Comparison of ENCODE assay signal across 13 cellular contexts in genomic region chr2:109457811-109458210, GRCh38.
DNase-seq lines count a peak whose midpoint lies in the region; ATAC-seq and TF ChIP-seq lines count a peak whose summit lies in the region.
"Had no signal": no experiment of that assay in that cellular context is flagged by ENCODE, and none has a peak within 500 bp of the region (broad histone marks: within the 10 kb centered on the region; RNA-seq: fewer than 3 reads in every experiment).

No MANE protein-coding gene starts in this region.

- H3K27me3 ChIP-seq in RWPE2 (ENCODE audit: insufficient read depth, poor library complexity, severe bottlenecking) (no peaks in the 10 kb centered on the region), thoracic aorta (replicated peaks; ENCODE audit: insufficient read depth) (no peaks in the 10 kb centered on the region), breast epithelium (no peaks in the 10 kb centered on the region)
- H3K27me3 ChIP-seq: MG63, right atrium auricular region had no signal

- TF ChIP-seq CTCF in RWPE2 (IDR thresholded peaks at IDR 0.05; ENCODE audit: poor library complexity, severe bottlenecking) (no peak), thoracic aorta (IDR thresholded peaks at IDR 0.05) (peak; percentile 38), breast epithelium (IDR thresholded peaks at IDR 0.05) (no peak)

- H3K27ac ChIP-seq in RWPE2 (ENCODE audit: poor library complexity, severe bottlenecking), result no peak overlapping the region
- H3K27ac ChIP-seq in thoracic aorta, result peak overlapping the region; percentile 68 to 77
- no peak overlapping the region for H3K27ac ChIP-seq in breast epithelium
- H3K27ac ChIP-seq: 22Rv1, right atrium auricular region had no signal

- H3K36me3 ChIP-seq in RWPE2 (ENCODE audit: low read depth), result no peaks in the 10 kb centered on the region
- peaks cover 5% of the 10 kb centered on the region for H3K36me3 ChIP-seq in thoracic aorta
- no peaks in the 10 kb centered on the region for H3K36me3 ChIP-seq in breast epithelium
- H3K36me3 ChIP-seq: MG63, right atrium auricular region had no signal

- DNase-seq in NCI-H1694 treated with DMSO at 0.1 percent for 48 hours (lab: John Stamatoyannopoulos, UW) (peak; percentile 21), NCI-H1694 (lab: John Stamatoyannopoulos, UW) (no peak), RWPE2 (ENCODE audit: low spot score) (peak; percentile 8), glomerular visceral epithelial cell (ENCODE audit: extremely low spot score) (peak; percentile 52), thoracic aorta (ENCODE audit: low spot score) (no peak), breast epithelium (ENCODE audit: low spot score in 2 of 2) (no peak)
- no peak for DNase-seq in activated T-cell treated with anti-CD3 and anti-CD28 coated beads, Interleukin-2, amount 50 U/mL, for 48 hours
- DNase-seq: esophagus squamous epithelium, MG63, SHP77 treated with DMSO at 0.1 percent for 48 hours had no signal

- H3K4me1 ChIP-seq in RWPE2 (ENCODE audit: insufficient read depth, poor library complexity, severe bottlenecking) (no peaks in the 10 kb centered on the region), thoracic aorta (ENCODE audit: control insufficient read depth in 1 of 2, low read depth in 2 of 2) (peaks cover 21 to 55% of the 10 kb centered on the region in 2 donors), breast epithelium (no peaks in the 10 kb centered on the region)
- H3K4me1 ChIP-seq: esophagus squamous epithelium, right atrium auricular region had no signal

- H3K4me3 ChIP-seq in RWPE2 (ENCODE audit: severe bottlenecking) (no peak overlapping the region), thoracic aorta (peak overlapping the region; percentile 24), breast epithelium (no peak overlapping the region)
- H3K4me3 ChIP-seq: esophagus squamous epithelium, MG63, right atrium auricular region had no signal

- ATAC-seq in RWPE2 (ENCODE audit: low read depth), result no peak
- ATAC-seq in thoracic aorta (ENCODE audit: insufficient number of reproducible peaks, low FRiP score, low read depth), result no peak
- ATAC-seq in GM21515 (IDR thresholded peaks at IDR 0.05; ENCODE audit: unreplicated experiment), result no peak

- TF ChIP-seq POLR2A in breast epithelium (IDR thresholded peaks at IDR 0.05), result no peak

- intact Hi-C loops in breast epithelium (cut with DNase I; ENCODE audit: low total_unique reads), result no loop called here

- no peaks in the 10 kb centered on the region for H3K9me3 ChIP-seq in RWPE2 (ENCODE audit: severe bottlenecking)
- H3K9me3 ChIP-seq in thoracic aorta, result no peaks in the 10 kb centered on the region
- no peaks in the 10 kb centered on the region for H3K9me3 ChIP-seq in breast epithelium
- H3K9me3 ChIP-seq: esophagus squamous epithelium, MG63, right atrium auricular region had no signal

Comparison
In these comparisons a context has a peak if more than half of its experiments do, and no peak if none do; other contexts are left out.
1. DNase-seq: peak in NCI-H1694 treated with DMSO at 0.1 percent for 48 hours (single experiment), RWPE2 (single experiment) and glomerular visceral epithelial cell (single experiment); none in NCI-H1694 (single experiment), thoracic aorta (single experiment), breast epithelium (0 of 2) and activated T-cell treated with anti-CD3 and anti-CD28 coated beads, Interleukin-2, amount 50 U/mL, for 48 hours (0 of 2).
2. H3K27ac ChIP-seq: peak in thoracic aorta (2 of 2); none in RWPE2 (single experiment) and breast epithelium (0 of 2).